ENCODE assay signal across 8 cellular contexts in genomic region chr10:122140941-122141623, GRCh38.
A peak's percentile ranks its signal among the peaks of the same experiment; 100 is the strongest.
DNase-seq lines count a peak whose midpoint lies in the region; ATAC-seq and TF ChIP-seq lines count a peak whose summit lies in the region.

No MANE protein-coding gene starts in this region.

- ATAC-seq in gastroesophageal sphincter (peak; percentile 86), GM19023 (IDR thresholded peaks at IDR 0.05; ENCODE audit: unreplicated experiment) (no peak), HG02870 (IDR thresholded peaks at IDR 0.05; ENCODE audit: unreplicated experiment) (no peak), HG03432 (IDR thresholded peaks at IDR 0.05; ENCODE audit: unreplicated experiment) (no peak), HG03460 (IDR thresholded peaks at IDR 0.05; ENCODE audit: unreplicated experiment) (no peak)

- H3K27ac ChIP-seq in SJCRH30 = peak overlapping the region; percentile 57
- H3K27ac ChIP-seq in gastroesophageal sphincter = peak overlapping the region; percentile 45 to 90 (median 86)

- no peak for TF ChIP-seq EP300 in gastroesophageal sphincter (IDR thresholded peaks at IDR 0.05)

- no peaks in the 10 kb centered on the region for H3K27me3 ChIP-seq in SJCRH30
- no peaks in the 10 kb centered on the region for H3K27me3 ChIP-seq in gastroesophageal sphincter

- H3K36me3 ChIP-seq in SJCRH30 (peaks cover 7% of the 10 kb centered on the region), gastroesophageal sphincter (peaks cover 0 to 38% of the 10 kb centered on the region in 2 donors)

- H3K4me3 ChIP-seq in SJCRH30 (no peak overlapping the region), gastroesophageal sphincter (no peak overlapping the region)

- H3K4me1 ChIP-seq in SJCRH30 (peaks cover 37% of the 10 kb centered on the region), gastroesophageal sphincter (peaks cover 13 to 74% (median 55%) of the 10 kb centered on the region in 3 donors)

- WGBS in gastroesophageal sphincter (ENCODE audit: low coverage in 1 of 2), 2 donors = 9 to 28% methylated on average over 3 to 9 of the region's 10 CpGs

- H3K9me3 ChIP-seq in SJCRH30 (replicated peaks) (0 out of 2 replicates have a peak, but pooled peaks cover 4% of the 10 kb centered on the region), gastroesophageal sphincter (peaks cover 0 to 3% (median 0%) of the 10 kb centered on the region in 3 donors)

- peak in 1 of 4 experiments; percentile 32 for TF ChIP-seq CTCF in gastroesophageal sphincter (IDR thresholded peaks at IDR 0.05)

- DNase-seq in GM04503 (ENCODE audit: low read depth) = peak; percentile 79
- DNase-seq in SJCRH30 = peak; percentile 91
- peak; percentile 20 for DNase-seq in retina

- no peak for TF ChIP-seq POLR2A in gastroesophageal sphincter (IDR thresholded peaks at IDR 0.05)

Comparison
In these comparisons a context has a peak if more than half of its experiments do, and no peak if none do; other contexts are left out.
1. DNase-seq: peak in every context shown above with its lines; median percentile 91 in SJCRH30; 79 in GM04503; 20 in retina.